Comparison of ENCODE assay signal across 23 cellular contexts in the genomic region with DNA sequence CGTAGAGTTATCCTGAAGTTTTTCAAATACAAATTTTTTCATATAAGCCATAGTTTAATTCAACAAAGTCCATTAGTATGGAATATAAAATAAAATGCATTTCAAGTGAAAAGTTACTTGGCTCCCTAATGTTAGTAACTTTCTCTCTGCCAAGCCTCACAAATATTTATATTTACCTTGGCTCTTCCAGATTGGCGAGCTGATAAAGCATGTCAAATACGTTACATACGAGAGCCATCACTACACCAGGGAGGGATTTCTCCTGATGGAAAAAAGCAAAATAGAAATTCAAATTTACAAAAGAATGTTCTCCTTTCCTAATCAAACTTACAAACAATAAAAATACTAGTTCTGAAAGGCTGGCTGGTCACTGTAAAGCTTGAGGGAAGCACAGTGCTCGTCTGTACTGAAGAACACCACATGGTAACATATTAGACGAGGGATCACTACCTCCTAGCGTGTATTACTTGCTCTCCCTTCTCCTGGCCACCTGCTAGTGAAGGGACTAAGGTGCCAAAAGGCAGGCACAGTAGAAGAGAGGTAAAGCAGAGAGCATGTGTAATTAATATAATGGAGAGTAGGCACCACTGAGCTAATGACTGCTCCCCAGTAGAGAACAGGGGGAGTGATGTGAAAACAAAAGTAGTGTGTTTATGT.
"Had no signal": no experiment of that assay in that cellular context is flagged by ENCODE, and none has a peak within 500 bp of the region (broad histone marks: within the 10 kb centered on the region; RNA-seq: fewer than 3 reads in every experiment).

No MANE protein-coding gene starts in this region.

- H3K4me1 Mint-ChIP-seq: naive B cell, nephron had no signal

- ATAC-seq: effector memory CD8-positive, alpha-beta T cell; foreskin keratinocyte; left cardiac atrium; left ventricle myocardium superior; right cardiac atrium had no signal

- H3K4me3 ChIP-seq: lung, pancreas, smooth muscle cell, tibial artery, upper lobe of left lung, vagina had no signal

- H3K27me3 Mint-ChIP-seq: dendritic cell treated with granulocyte-macrophage colony-stimulating factor and Interleukin-4, amounts not matched to agents 40 ng/mL and 50 ng/mL, for 4 days; effector memory CD8-positive, alpha-beta T cell; naive B cell; progenitor cell of endocrine pancreas; stimulated activated naive CD8-positive, alpha-beta T cell treated with anti-CD3 and anti-CD28 coated beads, Interleukin-15, Interleukin-2, amounts not matched to agents 100 ng/mL and 50 ng/mL, for 24 hours had no signal

- H3K27me3 ChIP-seq: foreskin keratinocyte, pancreas, tibial artery, upper lobe of left lung, vagina had no signal

- H3K4me1 ChIP-seq: foreskin keratinocyte, vagina had no signal

- H3K4me3 Mint-ChIP-seq: dendritic cell treated with granulocyte-macrophage colony-stimulating factor and Interleukin-4, amounts not matched to agents 40 ng/mL and 50 ng/mL, for 4 days; effector memory CD8-positive, alpha-beta T cell; immature natural killer cell; naive B cell; nephron; stimulated activated naive CD8-positive, alpha-beta T cell treated with anti-CD3 and anti-CD28 coated beads, Interleukin-15, Interleukin-2, amounts not matched to agents 100 ng/mL and 50 ng/mL, for 24 hours had no signal

- H3K9me3 Mint-ChIP-seq: dendritic cell treated with granulocyte-macrophage colony-stimulating factor and Interleukin-4, amounts not matched to agents 40 ng/mL and 50 ng/mL, for 4 days; effector memory CD8-positive, alpha-beta T cell; immature natural killer cell; naive B cell; nephron; stimulated activated naive CD8-positive, alpha-beta T cell treated with anti-CD3 and anti-CD28 coated beads, Interleukin-15, Interleukin-2, amounts not matched to agents 100 ng/mL and 50 ng/mL, for 24 hours had no signal

- FAIRE-seq: endothelial cell of umbilical vein, kidney, pancreas had no signal

- DNase-seq: effector memory CD8-positive, alpha-beta T cell; erythroblast; foreskin keratinocyte; immature natural killer cell; kidney; left cardiac atrium; left ventricle myocardium superior; mesendoderm; naive B cell; occipital lobe; pancreas; right cardiac atrium; stimulated activated CD4-positive, alpha-beta T cell treated with anti-CD3 and anti-CD28 coated beads, Interleukin-2, amount 100 ng/mL, for 48 hours; tibial artery; upper lobe of left lung had no signal

- H3K9me3 ChIP-seq: pancreas, tibial artery, upper lobe of left lung, vagina had no signal

- H3K27ac ChIP-seq: foreskin keratinocyte, pancreas, tibial artery, upper lobe of left lung, vagina had no signal

- H3K27ac Mint-ChIP-seq: dendritic cell treated with granulocyte-macrophage colony-stimulating factor and Interleukin-4, amounts not matched to agents 40 ng/mL and 50 ng/mL, for 4 days; effector memory CD8-positive, alpha-beta T cell; nephron; progenitor cell of endocrine pancreas; stimulated activated naive CD8-positive, alpha-beta T cell treated with anti-CD3 and anti-CD28 coated beads, Interleukin-15, Interleukin-2, amounts not matched to agents 100 ng/mL and 50 ng/mL, for 24 hours had no signal
